8 cellular contexts compared by ENCODE assay signal in the genomic region with DNA sequence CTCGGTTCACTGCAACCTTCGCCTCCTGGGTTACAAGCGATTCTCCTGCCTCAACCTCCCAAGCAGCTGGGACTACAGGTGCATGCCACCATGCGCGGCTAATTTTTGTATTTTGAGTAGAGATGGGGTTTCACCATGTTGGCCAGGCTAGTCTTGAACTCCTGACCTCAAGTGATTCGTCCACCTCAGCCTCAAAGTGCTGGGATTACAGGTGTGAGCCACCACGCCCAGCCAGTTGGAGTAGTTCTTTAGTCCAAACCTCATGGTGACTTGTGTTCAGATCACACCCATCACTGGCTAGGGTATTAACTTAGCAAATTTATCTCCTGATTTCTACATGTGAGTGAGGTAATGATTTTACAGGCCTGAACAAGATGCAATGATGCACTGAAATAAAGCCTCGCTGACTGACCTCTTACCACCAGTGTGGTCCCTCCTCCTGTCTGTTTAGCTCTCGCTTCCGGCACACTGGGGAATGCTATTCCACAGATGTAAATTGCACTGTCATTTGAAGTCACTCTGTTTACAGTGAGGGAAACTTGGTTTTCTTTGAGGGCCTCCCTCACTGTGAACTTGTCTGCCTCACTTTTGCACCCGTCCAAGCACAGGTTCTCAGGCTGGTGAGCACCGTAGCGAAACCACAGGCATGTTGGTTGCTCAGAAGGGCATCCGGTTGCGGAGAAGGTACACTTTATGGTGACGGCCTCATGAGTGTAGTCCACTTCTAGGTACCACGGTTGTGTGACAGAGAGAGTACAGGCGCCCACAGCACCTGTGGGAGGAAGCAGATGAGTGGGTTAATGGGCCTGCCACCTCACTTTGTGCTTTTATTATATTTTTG. TPM values are rescaled to one million over a fixed set of nuclear protein-coding genes. Genes with fewer than 3 reads are reported as not detected.
A peak's percentile ranks its signal among the peaks of the same experiment; 100 is the strongest.
DNase-seq lines count a peak whose midpoint lies in the region; ATAC-seq and TF ChIP-seq lines count a peak whose summit lies in the region.

No MANE protein-coding gene starts in this region.

- TF ChIP-seq RAD21 in SK-N-SH (IDR thresholded peaks at IDR 0.05; ENCODE audit: low read length) = no peak

- H4K20me1 ChIP-seq in OCI-LY3 (ENCODE audit: insufficient read depth, low read length) (no peaks in the 10 kb centered on the region), SK-N-SH (ENCODE audit: insufficient read depth) (no peaks in the 10 kb centered on the region)

- H3K9me3 ChIP-seq in OCI-LY3 (ENCODE audit: insufficient read depth, low read length) (no peaks in the 10 kb centered on the region), SK-N-SH (no peaks in the 10 kb centered on the region)

- H3K79me2 ChIP-seq in OCI-LY3 (ENCODE audit: low read length) = peaks cover 31% of the 10 kb centered on the region
- peaks cover 70% of the 10 kb centered on the region for H3K79me2 ChIP-seq in SK-N-SH (ENCODE audit: insufficient read depth)

- POLR2A ChIA-PET in SK-N-SH (lab: Yijun Ruan, JAX) = no interaction called here

- no peaks in the 10 kb centered on the region for H3K9me3 Mint-ChIP-seq in activated naive CD4-positive, alpha-beta T cell treated with anti-CD3 and anti-CD28 coated beads, Interleukin-2, amount 50 U/mL, for 72 hours

- DNase-seq in GM06990 (ENCODE audit: extremely low read depth, insufficient read length) (peak; percentile 81), SK-N-SH (no peak), epidermal melanocyte (ENCODE audit: insufficient read length, low spot score) (no peak), NCI-H2081 treated with DMSO at 0.1 percent for 48 hours (lab: John Stamatoyannopoulos, UW) (no peak)
- DNase-seq in activated naive CD4-positive, alpha-beta T cell treated with anti-CD3 and anti-CD28 coated beads, Interleukin-2, amount 50 U/mL, for 72 hours (ENCODE audit: low spot score in 2 of 2) = peak; percentile 69 to 84
- DNase-seq in stimulated activated CD4-positive, alpha-beta T cell treated with anti-CD3 and anti-CD28 coated beads, TNF-alpha, amount 100 ng/mL, for 24 hours (ENCODE audit: low read depth in 3 of 3) = peak; percentile 48 to 70 (median 57)

- no peaks in the 10 kb centered on the region for H3K9me2 ChIP-seq in SK-N-SH

- H3F3A ChIP-seq in SK-N-SH (replicated peaks; ENCODE audit: insufficient read depth) = peaks cover 2% of the 10 kb centered on the region

- H3K27ac Mint-ChIP-seq in activated naive CD4-positive, alpha-beta T cell treated with anti-CD3 and anti-CD28 coated beads, Interleukin-2, amount 50 U/mL, for 72 hours = peak overlapping the region; percentile 81 to 93

- H3K27me3 ChIP-seq in GM06990 (replicated peaks; ENCODE audit: control insufficient read depth, insufficient read depth, low read length) (no peaks in the 10 kb centered on the region), OCI-LY3 (ENCODE audit: low read depth, low read length) (no peaks in the 10 kb centered on the region), SK-N-SH (ENCODE audit: insufficient read depth) (no peaks in the 10 kb centered on the region)

- CTCF ChIA-PET in SK-N-SH (lab: Yijun Ruan, JAX) = interaction anchor here (0.9 to 2.2 kb wide), 3 partner anchors 10 to 63 kb away, joined by 3 to 23 read pairs (median 9); no protein-coding TSS in a partner anchor

- H3K36me3 Mint-ChIP-seq in activated naive CD4-positive, alpha-beta T cell treated with anti-CD3 and anti-CD28 coated beads, Interleukin-2, amount 50 U/mL, for 72 hours = no peaks in the 10 kb centered on the region

- H3K4me3 ChIP-seq in GM06990 (replicated peaks; ENCODE audit: low read depth, low read length) (no peak overlapping the region), OCI-LY3 (ENCODE audit: low read length) (peak overlapping the region; percentile 61), SK-N-SH (ENCODE audit: low read depth in 2 of 2, low read length in 1 of 2) (no peak overlapping the region)

- peak overlapping the region; percentile 74; the same call in 1 of the 2 replicates for H3K9ac ChIP-seq in OCI-LY3 (ENCODE audit: low read length)
- no peak overlapping the region for H3K9ac ChIP-seq in SK-N-SH

- H3K4me2 ChIP-seq in OCI-LY3 (ENCODE audit: low read length) = peak overlapping the region; percentile 82
- no peak overlapping the region for H3K4me2 ChIP-seq in SK-N-SH

- TF ChIP-seq CTCF in GM06990 (IDR thresholded peaks at IDR 0.05; ENCODE audit: insufficient read depth, low read length, poor library complexity, severe bottlenecking) (no peak), OCI-LY3 (IDR thresholded peaks at IDR 0.05; ENCODE audit: low read depth, low read length) (no peak), SK-N-SH (IDR thresholded peaks at IDR 0.05) (no peak)

- H3K27ac ChIP-seq in OCI-LY3 (ENCODE audit: low read length) = peak overlapping the region; percentile 95
- H3K27ac ChIP-seq in SK-N-SH (ENCODE audit: low read depth in 2 of 2, low read length in 1 of 2) = no peak overlapping the region

- H3K36me3 ChIP-seq in GM06990 (ENCODE audit: control insufficient read depth, insufficient read depth, low read length) (no peaks in the 10 kb centered on the region; the same call in 1 of the 2 replicates), OCI-LY3 (replicated peaks; ENCODE audit: low read depth, low read length) (no peaks in the 10 kb centered on the region), SK-N-SH (replicated peaks in 1 of 2; ENCODE audit: control insufficient read depth in 1 of 2, insufficient read depth in 2 of 2, low read length in 1 of 2) (peaks cover 0 to 7% of the 10 kb centered on the region in 2 experiments)

- H2AFZ ChIP-seq in OCI-LY3 (ENCODE audit: low read depth, low read length) (no peak overlapping the region), SK-N-SH (ENCODE audit: low read depth) (no peak overlapping the region)

- no peak for TF ChIP-seq EP300 in SK-N-SH (IDR thresholded peaks at IDR 0.05; ENCODE audit: borderline replicate concordance in 1 of 2, low read depth in 1 of 2, low read length in 1 of 2)

- H3K4me1 ChIP-seq in OCI-LY3 (ENCODE audit: low read length) (peaks cover 66% of the 10 kb centered on the region), SK-N-SH (ENCODE audit: control insufficient read depth in 1 of 2, insufficient read depth in 2 of 2, low read depth in 1 of 2, low read length in 1 of 2) (peaks cover 0 to 5% of the 10 kb centered on the region in 2 experiments; a peak in 3 of 4 replicates)

- ATAC-seq in GM21737 (IDR thresholded peaks at IDR 0.05; ENCODE audit: unreplicated experiment) = peak; percentile 86
- ATAC-seq in activated naive CD4-positive, alpha-beta T cell treated with anti-CD3 and anti-CD28 coated beads, Interleukin-2, amount 50 U/mL, for 72 hours = peak; percentile 93 to 95

- 95% methylated on average over 18 of the region's 18 CpGs for WGBS in SK-N-SH (ENCODE audit: low lambda C conversion rate)

TF ChIP-seq in SK-N-SH, 30 proteins besides CTCF, POLR2A, EP300 and RAD21 (continues in another document):
- TF ChIP-seq RXRA (IDR thresholded peaks at IDR 0.05; ENCODE audit: borderline replicate concordance, low read depth) (no peak), POLR2AphosphoS5 (IDR thresholded peaks at IDR 0.05; ENCODE audit: low read depth, low read length) (no peak), MAX (IDR thresholded peaks at IDR 0.05; ENCODE audit: low read depth) (no peak), EZH2phosphoT487 (IDR thresholded peaks at IDR 0.05; ENCODE audit: borderline replicate concordance, low read depth) (no peak), IRF3 (IDR thresholded peaks at IDR 0.05; ENCODE audit: low read depth, low read length) (no peak), CHD2 (IDR thresholded peaks at IDR 0.05; ENCODE audit: low read length, partially characterized antibody) (no peak), TCF12 (IDR thresholded peaks at IDR 0.05) (no peak), MXI1 (IDR thresholded peaks at IDR 0.05; ENCODE audit: low read depth, low read length) (no peak), TEAD4 (IDR thresholded peaks at IDR 0.05; ENCODE audit: borderline replicate concordance, insufficient read depth) (no peak), FOXM1 (IDR thresholded peaks at IDR 0.05; ENCODE audit: low read depth) (no peak)

RNA-seq across cellular contexts. Expression of gene IGSF6, which starts 5.5 kb away (rescaled TPM):
- total RNA-seq in activated naive CD4-positive, alpha-beta T cell treated with anti-CD3 and anti-CD28 coated beads, Interleukin-2, amount 50 U/mL, for 72 hours = under 1 TPM in 1 of 2 donors, not detected in 1; 0.30 TPM
- polyA plus RNA-seq in SK-N-SH (2012; rRNA removed) = not detected in 2 replicates
- polyA plus RNA-seq in SK-N-SH (2012; cell fraction: cytosol; rRNA removed) = not detected in 2 replicates
- polyA plus RNA-seq in SK-N-SH (2012; cell fraction: nucleus; rRNA removed) = not detected in 2 replicates

RNA-seq across cellular contexts. Expression of gene OTOA, which starts 16.8 kb away (rescaled TPM):
- total RNA-seq in activated naive CD4-positive, alpha-beta T cell treated with anti-CD3 and anti-CD28 coated beads, Interleukin-2, amount 50 U/mL, for 72 hours = under 1 TPM; 0.12 to 0.18 TPM
- polyA plus RNA-seq in SK-N-SH (2012; rRNA removed) = 0.02 TPM in 2 replicates
- 0.01 and 0.04 TPM in 2 replicates for polyA plus RNA-seq in SK-N-SH (2012; cell fraction: cytosol; rRNA removed)
- polyA plus RNA-seq in SK-N-SH (2012; cell fraction: nucleus; rRNA removed) = 0.10 and 0.29 TPM in 2 replicates

RNA-seq across cellular contexts. Expression of gene METTL9, which starts 47.6 kb away (rescaled TPM):
- total RNA-seq in activated naive CD4-positive, alpha-beta T cell treated with anti-CD3 and anti-CD28 coated beads, Interleukin-2, amount 50 U/mL, for 72 hours = 100 to 1,000 TPM in 1 of 2 donors, 10 to 100 TPM in 1; 92.2 to 117 TPM
- 70.7 and 82.9 TPM in 2 replicates for polyA plus RNA-seq in SK-N-SH (2012; rRNA removed)
- polyA plus RNA-seq in SK-N-SH (2012; cell fraction: cytosol; rRNA removed) = 108 and 115 TPM in 2 replicates
- polyA plus RNA-seq in SK-N-SH (2012; cell fraction: nucleus; rRNA removed) = 28.0 and 48.3 TPM in 2 replicates

Comparison
In these comparisons a context has a peak if more than half of its experiments do, and no peak if none do; other contexts are left out.
1. DNase-seq: peak in GM06990 (single experiment), activated naive CD4-positive, alpha-beta T cell treated with anti-CD3 and anti-CD28 coated beads, Interleukin-2, amount 50 U/mL, for 72 hours (2 of 2) and stimulated activated CD4-positive, alpha-beta T cell treated with anti-CD3 and anti-CD28 coated beads, TNF-alpha, amount 100 ng/mL, for 24 hours (3 of 3); none in SK-N-SH (single experiment), epidermal melanocyte (single experiment) and NCI-H2081 treated with DMSO at 0.1 percent for 48 hours (single experiment).